8 cellular contexts compared by ENCODE assay signal in genomic region chr15:64895285-64896065, GRCh38. TPM values are rescaled to one million over a fixed set of nuclear protein-coding genes. Genes with fewer than 3 reads are reported as not detected.
DNase-seq lines count a peak whose midpoint lies in the region; TF ChIP-seq lines count a peak whose summit lies in the region.

No MANE protein-coding gene starts in this region.

- H3K9ac ChIP-seq in H9 (ENCODE audit: extremely low read depth, insufficient read length, low read length) (no peak overlapping the region), mesendoderm (ENCODE audit: low read length) (no peak overlapping the region)

- no peak overlapping the region for H3K27ac ChIP-seq in H9 (ENCODE audit: insufficient read length, low read depth, low read length)
- no peak overlapping the region for H3K27ac ChIP-seq in mesendoderm (ENCODE audit: low read depth, low read length)
- peak overlapping the region; percentile 87 for H3K27ac ChIP-seq in uterus

- H3K18ac ChIP-seq in H9 (ENCODE audit: insufficient read length, low read depth, low read length) (no peak overlapping the region), mesendoderm (ENCODE audit: low read length) (peak overlapping the region; percentile 11)

- no peak overlapping the region for H4K5ac ChIP-seq in H9 (ENCODE audit: insufficient read length, low read depth, low read length)
- H4K5ac ChIP-seq in mesendoderm (ENCODE audit: low read length): no peak overlapping the region

- H3K4ac ChIP-seq in H9 (ENCODE audit: low read depth, low read length) (no peak overlapping the region), mesendoderm (ENCODE audit: low read depth, low read length) (peak overlapping the region; percentile 74)

- peaks cover 8% of the 10 kb centered on the region for H3K23me2 ChIP-seq in H9 (ENCODE audit: insufficient read length, low read depth, low read length, poor library complexity, severe bottlenecking)

- no peak overlapping the region for H4K91ac ChIP-seq in H9 (ENCODE audit: insufficient read length, low read depth, low read length)

- H3K56ac ChIP-seq in H9 (ENCODE audit: insufficient read length, low read depth, low read length) (no peak overlapping the region), mesendoderm (ENCODE audit: low read length) (peak overlapping the region; percentile 83)

- H2BK120ac ChIP-seq in H9 (ENCODE audit: low read depth, low read length, poor library complexity, severe bottlenecking): no peak overlapping the region
- H2BK120ac ChIP-seq in mesendoderm (ENCODE audit: low read depth, low read length): no peak overlapping the region

- H3K9me3 Mint-ChIP-seq in H9: peaks cover 0 to 3% of the 10 kb centered on the region in 2 experiments; a peak in 2 of 5 replicates

- H3K79me1 ChIP-seq in H9 (ENCODE audit: insufficient read depth, low read depth, low read length, poor library complexity, severe bottlenecking): no peaks in the 10 kb centered on the region
- no peaks in the 10 kb centered on the region for H3K79me1 ChIP-seq in mesendoderm (ENCODE audit: low read length)

- no peak overlapping the region for H4K8ac ChIP-seq in H9 (replicated peaks; ENCODE audit: insufficient read length, low read depth, low read length)
- no peak overlapping the region for H4K8ac ChIP-seq in mesendoderm (ENCODE audit: low read depth, low read length)

- WGBS in H9 (ENCODE audit: extremely low coverage, insufficient read length, low lambda C conversion rate): no CpG with 5 or more reads among the region's 6 CpGs
- no CpG with 5 or more reads among the region's 6 CpGs for WGBS in mesendoderm (ENCODE audit: extremely low coverage, insufficient coverage, low lambda C conversion rate)

- peaks cover 2 to 3% (median 2%) of the 10 kb centered on the region in 3 experiments; a peak in 2 of 7 replicates for H3K36me3 Mint-ChIP-seq in H9 (ENCODE audit: insufficient read depth in 1 of 3, low read depth in 3 of 3)

- H2BK20ac ChIP-seq in H9 (ENCODE audit: low read depth, low read length, poor library complexity, severe bottlenecking): no peak overlapping the region

- peak overlapping the region in 1 of 3 experiments; percentile 35; a peak in 1 of 7 replicates for H3K27ac Mint-ChIP-seq in H9

- peaks cover 38 to 68% of the 10 kb centered on the region in 2 experiments for H3K4me1 Mint-ChIP-seq in H9

- H4K20me1 ChIP-seq in H9 (ENCODE audit: control insufficient read depth, insufficient read depth, insufficient read length): no peaks in the 10 kb centered on the region

- H3K9me3 ChIP-seq in H9 (ENCODE audit: control insufficient read depth, low read depth, low read length) (peaks cover under 1% of the 10 kb centered on the region), uterus (no peaks in the 10 kb centered on the region)

- H2AK5ac ChIP-seq in H9 (ENCODE audit: insufficient read length, low read length) (no peak overlapping the region), mesendoderm (ENCODE audit: low read length) (no peak overlapping the region)

- intact Hi-C loops in uterus (cut with DNase I; ENCODE audit: low total_unique reads): no loop called here

- H2BK5ac ChIP-seq in H9 (ENCODE audit: insufficient read length, low read length) (no peak overlapping the region), mesendoderm (ENCODE audit: low read length) (no peak overlapping the region)

- H2BK15ac ChIP-seq in H9 (ENCODE audit: low read depth, low read length) (no peak overlapping the region), mesendoderm (replicated peaks; ENCODE audit: low read depth) (no peak overlapping the region)

- DNase-seq in EL (peak; percentile 63), H9 (no peak), SIG-M5 treated with dmso at 0.1 percent for 504 hours (lab: John Stamatoyannopoulos, UW; ENCODE audit: unreplicated experiment) (peak; percentile 86), choroid plexus epithelial cell (ENCODE audit: low read depth) (peak; percentile 74), mesendoderm (no peak), uterus (no peak), NCI-H1694 treated with DMSO at 0.1 percent for 48 hours (lab: John Stamatoyannopoulos, UW) (no peak), SW480 (ENCODE audit: low spot score) (no peak)

- no peak overlapping the region for H2AFZ ChIP-seq in H9 (ENCODE audit: low read length)

- peaks cover 6% of the 10 kb centered on the region; the same call in 1 of the 2 replicates for H3K4me1 ChIP-seq in H9 (ENCODE audit: insufficient read depth, low read length)
- peaks cover 3% of the 10 kb centered on the region for H3K4me1 ChIP-seq in mesendoderm (ENCODE audit: control insufficient read depth, low read depth, low read length)
- peaks cover 0 to 13% of the 10 kb centered on the region in 2 donors for H3K4me1 ChIP-seq in uterus

- TF ChIP-seq POLR2A in uterus (IDR thresholded peaks at IDR 0.05): no peak

- TF ChIP-seq CTCF in H9 (conservative IDR thresholded peaks at IDR 0.05): no peak
- TF ChIP-seq CTCF in choroid plexus epithelial cell (conservative IDR thresholded peaks at IDR 0.05; ENCODE audit: low read depth, low read length): no peak
- TF ChIP-seq CTCF in uterus (IDR thresholded peaks at IDR 0.05): peak in 1 of 4 experiments; percentile 4

- H3K79me2 ChIP-seq in H9 (ENCODE audit: insufficient read depth, low read length) (no peaks in the 10 kb centered on the region), mesendoderm (ENCODE audit: control insufficient read depth, insufficient read depth, low read length) (no peaks in the 10 kb centered on the region)

- H3K36me3 ChIP-seq in mesendoderm (ENCODE audit: control insufficient read depth, insufficient read depth, low read length): no peaks in the 10 kb centered on the region
- H3K36me3 ChIP-seq in uterus: no peaks in the 10 kb centered on the region

- H3K14ac ChIP-seq in H9 (ENCODE audit: insufficient read depth, low read length): peak overlapping the region; percentile 33; the same call in 1 of the 2 replicates

- peaks cover 5% of the 10 kb centered on the region; the same call in 1 of the 2 replicates for H3K27me3 Mint-ChIP-seq in H9 (ENCODE audit: low read depth)

- H3K27me3 ChIP-seq in H9 (ENCODE audit: insufficient read depth, low read length): no peaks in the 10 kb centered on the region; the same call in 1 of the 2 replicates
- no peaks in the 10 kb centered on the region for H3K27me3 ChIP-seq in mesendoderm (ENCODE audit: insufficient read depth, low read length, poor library complexity)
- H3K27me3 ChIP-seq in uterus: no peaks in the 10 kb centered on the region

- H2BK12ac ChIP-seq in H9 (ENCODE audit: insufficient read length, low read depth, low read length): no peak overlapping the region

- peak overlapping the region; percentile 77 to 85 for H3K4me3 Mint-ChIP-seq in H9

- H3K4me3 ChIP-seq in choroid plexus epithelial cell (ENCODE audit: low read depth, low read length): no peak overlapping the region
- no peak overlapping the region for H3K4me3 ChIP-seq in mesendoderm (ENCODE audit: low read length)
- peak overlapping the region; percentile 6 to 22 for H3K4me3 ChIP-seq in uterus

- no peak overlapping the region for H3T11ph ChIP-seq in H9 (ENCODE audit: low read length)

- no peak overlapping the region for H3K23ac ChIP-seq in H9 (ENCODE audit: insufficient read length, low read depth, low read length)
- no peak overlapping the region for H3K23ac ChIP-seq in mesendoderm (ENCODE audit: low read length)

- H3K4me2 ChIP-seq in H9 (ENCODE audit: insufficient read depth, insufficient read length, low read length) (peak overlapping the region; percentile 77), mesendoderm (ENCODE audit: low read length) (no peak overlapping the region)

RNA-seq across cellular contexts. Expression of gene ANKDD1A, which starts 16.2 kb away (rescaled TPM):
- total RNA-seq in H9 (2021): 3.7 TPM in 2 replicates
- polyA plus RNA-seq in mesendoderm (2013, experiment 1 of 2): 1.2 TPM
- polyA plus RNA-seq in mesendoderm (2013, experiment 2 of 2): 1.4 TPM
- 10 to 100 TPM in 3 of 4 donors, under 1 TPM in 1; 0.59 to 36.2 (median 17.7) TPM for total RNA-seq in uterus

RNA-seq across cellular contexts. Expression of gene PLEKHO2, which starts 53.8 kb away (rescaled TPM):
- total RNA-seq in H9 (2021): 16.6 and 18.1 TPM in 2 replicates
- polyA plus RNA-seq in mesendoderm (2013, experiment 1 of 2): 10.9 TPM
- 11.2 TPM for polyA plus RNA-seq in mesendoderm (2013, experiment 2 of 2)
- total RNA-seq in uterus: 10 to 100 TPM; 10.3 to 46.2 (median 23.0) TPM

Comparison
In these comparisons a context has a peak if more than half of its experiments do, and no peak if none do; other contexts are left out.
1. DNase-seq: peak in EL (single experiment), SIG-M5 treated with dmso at 0.1 percent for 504 hours (single experiment) and choroid plexus epithelial cell (single experiment); none in H9 (single experiment), mesendoderm (single experiment), uterus (0 of 2), NCI-H1694 treated with DMSO at 0.1 percent for 48 hours (single experiment) and SW480 (single experiment).
2. H3K27ac ChIP-seq: peak in uterus (2 of 2); none in H9 (single experiment) and mesendoderm (single experiment).
3. H3K4me3 ChIP-seq: peak in uterus (2 of 2); none in choroid plexus epithelial cell (single experiment) and mesendoderm (single experiment).